In genomic region chr3:177529071-177529550, GRCh38 we compare ENCODE assay signal across 2 cellular contexts.
A peak's percentile ranks its signal among the peaks of the same experiment; 100 is the strongest.
TF ChIP-seq lines count a peak whose summit lies in the region.

No MANE protein-coding gene starts in this region.

TF ChIP-seq in HEK293T, 16 proteins besides CTCF, POLR2A, EP300 and RAD21:
- TF ChIP-seq HDGF (IDR thresholded peaks at IDR 0.05; ENCODE audit: borderline replicate concordance) = no peak
- no peak for TF ChIP-seq TARDBP (IDR thresholded peaks at IDR 0.05)
- peak; percentile 51 for TF ChIP-seq PKNOX1 (IDR thresholded peaks at IDR 0.05)
- TF ChIP-seq FOXM1 (IDR thresholded peaks at IDR 0.05; ENCODE audit: borderline replicate concordance) = no peak
- TF ChIP-seq L3MBTL2 (conservative IDR thresholded peaks at IDR 0.05) = no peak

TF ChIP-seq in GM12878, 131 proteins besides CTCF, POLR2A, EP300 and RAD21:
- TF ChIP-seq ZNF274 (IDR thresholded peaks at IDR 0.05; ENCODE audit: insufficient read depth, insufficient read length) (no peak), RBBP5 (conservative IDR thresholded peaks at IDR 0.05) (no peak), DPF2 (IDR thresholded peaks at IDR 0.05) (no peak), PKNOX1 (IDR thresholded peaks at IDR 0.05) (0 out of 2 replicates have a peak, but pooled peaks have one; percentile 18)
